16 cellular contexts compared by ENCODE assay signal in the genomic region with DNA sequence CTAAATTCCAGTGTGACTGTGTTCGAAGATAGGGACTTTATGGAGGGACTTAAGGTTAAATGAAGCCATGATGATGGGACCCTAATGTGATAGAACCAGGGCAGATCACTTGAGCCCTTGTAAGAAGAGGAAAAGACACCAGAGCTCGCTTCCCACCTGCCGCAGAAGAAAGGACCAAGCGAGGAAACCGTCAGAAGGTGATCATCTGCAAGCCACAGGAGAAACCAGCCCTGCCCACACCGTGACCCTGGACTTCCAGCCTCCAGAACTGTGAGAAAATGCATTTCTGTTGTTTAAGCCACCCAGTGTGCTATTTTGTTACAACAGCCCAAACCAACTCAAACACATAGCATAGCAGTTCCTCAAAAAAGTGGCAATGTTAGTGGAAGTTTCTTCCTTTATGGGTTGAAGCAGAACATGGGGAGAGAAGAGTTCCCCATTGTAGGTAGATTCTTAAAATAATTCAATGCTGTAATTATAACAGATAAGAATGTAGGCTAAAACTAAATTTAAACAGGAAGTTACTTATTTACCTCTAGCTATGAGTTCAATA.
"Had no signal": no experiment of that assay in that cellular context is flagged by ENCODE, and none has a peak within 500 bp of the region (broad histone marks: within the 10 kb centered on the region; RNA-seq: fewer than 3 reads in every experiment).

No MANE protein-coding gene starts in this region.

- DNase-seq: activated gamma-delta T cell treated with Interleukin-2 at 50 U/mL for 16 hours; activated naive CD8-positive, alpha-beta T cell treated with anti-CD3 and anti-CD28 coated beads, Interleukin-2, amount 10 ng/mL, durations not matched to agents 7 days and 5 days; activated T-cell treated with anti-CD3 and anti-CD28 coated beads, Interleukin-2, amount 50 U/mL, for 24 hours; anterior cingulate cortex; esophagus squamous epithelium; foreskin fibroblast; heart left ventricle; left colon; naive thymus-derived CD8-positive, alpha-beta T cell; stimulated activated CD4-positive, alpha-beta T cell treated with anti-CD3 and anti-CD28 coated beads, Interleukin-15, amount 100 ng/mL, for 24 hours; stimulated activated CD4-positive, alpha-beta T cell treated with anti-CD3 and anti-CD28 coated beads, Interleukin-4, amount 100 ng/mL, for 24 hours; stimulated activated naive CD8-positive, alpha-beta T cell treated with anti-CD3 and anti-CD28 coated beads, Interleukin-15, amount 100 ng/mL, for 72 hours; testis had no signal

- H3K4me3 ChIP-seq: breast epithelium, esophagus squamous epithelium, heart left ventricle, testis had no signal

- H3K36me3 ChIP-seq: breast epithelium, esophagus squamous epithelium, heart left ventricle, neutrophil had no signal

- H3K9me3 Mint-ChIP-seq: activated T-cell treated with anti-CD3 and anti-CD28 coated beads, Interleukin-2, amount 50 U/mL, for 24 hours; naive thymus-derived CD8-positive, alpha-beta T cell; stimulated activated naive CD8-positive, alpha-beta T cell treated with anti-CD3 and anti-CD28 coated beads, Interleukin-15, amount 100 ng/mL, for 72 hours had no signal

- H3K4me3 Mint-ChIP-seq: activated naive CD8-positive, alpha-beta T cell treated with anti-CD3 and anti-CD28 coated beads, Interleukin-2, amount 10 ng/mL, durations not matched to agents 7 days and 5 days; activated T-cell treated with anti-CD3 and anti-CD28 coated beads, Interleukin-2, amount 50 U/mL, for 24 hours; naive thymus-derived CD8-positive, alpha-beta T cell; stimulated activated naive CD8-positive, alpha-beta T cell treated with anti-CD3 and anti-CD28 coated beads, Interleukin-15, amount 100 ng/mL, for 72 hours had no signal

- H3K9me3 ChIP-seq: breast epithelium, esophagus squamous epithelium, heart left ventricle, neutrophil, testis had no signal

- H3K27ac ChIP-seq: breast epithelium, esophagus squamous epithelium, heart left ventricle, neutrophil, testis had no signal

- H3K27me3 ChIP-seq: breast epithelium, esophagus squamous epithelium, neutrophil, testis had no signal

- H3K27ac Mint-ChIP-seq: activated naive CD8-positive, alpha-beta T cell treated with anti-CD3 and anti-CD28 coated beads, Interleukin-2, amount 10 ng/mL, durations not matched to agents 7 days and 5 days; activated T-cell treated with anti-CD3 and anti-CD28 coated beads, Interleukin-2, amount 50 U/mL, for 24 hours; naive thymus-derived CD8-positive, alpha-beta T cell had no signal

- ATAC-seq: activated CD4-positive, CD25-positive, alpha-beta regulatory T cell treated with anti-CD3 and anti-CD28 coated beads, Interleukin-2, amount 50 U/mL, for 24 hours; heart left ventricle; left colon; naive thymus-derived CD8-positive, alpha-beta T cell; stimulated activated naive CD8-positive, alpha-beta T cell treated with anti-CD3 and anti-CD28 coated beads, Interleukin-15, amount 100 ng/mL, for 72 hours had no signal

- H3K27me3 Mint-ChIP-seq: activated T-cell treated with anti-CD3 and anti-CD28 coated beads, Interleukin-2, amount 50 U/mL, for 24 hours had no signal

- H3K4me1 ChIP-seq: breast epithelium, testis had no signal

- H3K36me3 Mint-ChIP-seq: activated naive CD8-positive, alpha-beta T cell treated with anti-CD3 and anti-CD28 coated beads, Interleukin-2, amount 10 ng/mL, durations not matched to agents 7 days and 5 days; naive thymus-derived CD8-positive, alpha-beta T cell had no signal
